Comparison of ENCODE assay signal across 1 cellular context in genomic region chr4:38667005-38667771, GRCh38.
A peak's percentile ranks its signal among the peaks of the same experiment; 100 is the strongest.
TF ChIP-seq lines count a peak whose summit lies in the region.

No MANE protein-coding gene starts in this region.

TF ChIP-seq in HepG2, 621 proteins besides CTCF, POLR2A, EP300 and RAD21 (continued from another document and continues in another):
- TF ChIP-seq BRF2 (CRISPR knock-in tag; IDR thresholded peaks at IDR 0.05) = peak; percentile 53; the same call in 1 of the 2 replicates
- no peak for TF ChIP-seq HNRNPLL (IDR thresholded peaks at IDR 0.05; ENCODE audit: low read depth, low read length, poor library complexity, severe bottlenecking)
- peak; percentile 57; the same call in 1 of the 2 replicates for TF ChIP-seq JUND (CRISPR knock-in tag; IDR thresholded peaks at IDR 0.05)
- peak; percentile 76 for TF ChIP-seq ASH2L (IDR thresholded peaks at IDR 0.05; ENCODE audit: insufficient read length, low read depth, low read length)
- TF ChIP-seq HBP1 (CRISPR knock-in tag; IDR thresholded peaks at IDR 0.05; ENCODE audit: low read depth) = no peak
- TF ChIP-seq TIGD3 (CRISPR knock-in tag; IDR thresholded peaks at IDR 0.05; ENCODE audit: borderline replicate concordance) = no peak
- peak; percentile 83; the same call in 1 of the 2 replicates for TF ChIP-seq RCOR2 (CRISPR knock-in tag; IDR thresholded peaks at IDR 0.05)
- TF ChIP-seq ZNF564 (CRISPR knock-in tag; IDR thresholded peaks at IDR 0.05) = peak; percentile 45; the same call in 1 of the 2 replicates
- peak; percentile 95 for TF ChIP-seq ZNF878 (CRISPR knock-in tag; IDR thresholded peaks at IDR 0.05)
- peak; percentile 56; the same call in 1 of the 2 replicates for TF ChIP-seq ZNF34 (CRISPR knock-in tag; IDR thresholded peaks at IDR 0.05; ENCODE audit: borderline replicate concordance)
- TF ChIP-seq NFIC (IDR thresholded peaks at IDR 0.05; ENCODE audit: low read length) = peak; percentile 66
- peak; percentile 41 for TF ChIP-seq ZFX (CRISPR knock-in tag; IDR thresholded peaks at IDR 0.05; ENCODE audit: low read depth)
- TF ChIP-seq DNMT3B (CRISPR knock-in tag; conservative IDR thresholded peaks at IDR 0.05) = 0 out of 2 replicates have a peak, but pooled peaks have one; percentile 65
- TF ChIP-seq RXRB (CRISPR knock-in tag; IDR thresholded peaks at IDR 0.05; ENCODE audit: borderline replicate concordance) = peak; percentile 76; the same call in 1 of the 2 replicates
- 0 out of 2 replicates have a peak, but pooled peaks have one; percentile 50 for TF ChIP-seq ZNF12 (CRISPR knock-in tag; IDR thresholded peaks at IDR 0.05)
- peak; percentile 56; the same call in 1 of the 2 replicates for TF ChIP-seq ZNF772 (CRISPR knock-in tag; IDR thresholded peaks at IDR 0.05)
- TF ChIP-seq ZSCAN31 (CRISPR knock-in tag; IDR thresholded peaks at IDR 0.05; ENCODE audit: low read depth) = peak; percentile 31; the same call in 1 of the 2 replicates
- TF ChIP-seq MAZ (IDR thresholded peaks at IDR 0.05; ENCODE audit: borderline replicate concordance, low read depth, low read length) = no peak
- TF ChIP-seq MAZ (CRISPR knock-in tag; IDR thresholded peaks at IDR 0.05; ENCODE audit: low read depth) = peak; percentile 24; the same call in 1 of the 2 replicates
- peak; percentile 59 for TF ChIP-seq HNF1A (IDR thresholded peaks at IDR 0.05; ENCODE audit: low read depth)
- peak; percentile 85 for TF ChIP-seq HNF1A (CRISPR knock-in tag; IDR thresholded peaks at IDR 0.05; ENCODE audit: borderline replicate concordance)
- peak; percentile 80; the same call in 1 of the 2 replicates for TF ChIP-seq ZFP82 (CRISPR knock-in tag; IDR thresholded peaks at IDR 0.05; ENCODE audit: borderline replicate concordance)
- TF ChIP-seq ETV5 (CRISPR knock-in tag; IDR thresholded peaks at IDR 0.05; ENCODE audit: borderline replicate concordance) = peak; percentile 89
- peak; percentile 63; the same call in 1 of the 2 replicates for TF ChIP-seq KLF12 (CRISPR knock-in tag; IDR thresholded peaks at IDR 0.05; ENCODE audit: borderline replicate concordance)
- TF ChIP-seq CCDC6 (CRISPR knock-in tag; IDR thresholded peaks at IDR 0.05) = no peak
- TF ChIP-seq FOXA1 (IDR thresholded peaks at IDR 0.05) = no peak
- TF ChIP-seq FOXA1 (CRISPR knock-in tag; IDR thresholded peaks at IDR 0.05) = 0 out of 2 replicates have a peak, but pooled peaks have one; percentile 50
- peak; percentile 64; the same call in 1 of the 2 replicates for TF ChIP-seq ZNF788 (CRISPR knock-in tag; IDR thresholded peaks at IDR 0.05; ENCODE audit: borderline replicate concordance)
- TF ChIP-seq ELF3 (CRISPR knock-in tag; IDR thresholded peaks at IDR 0.05) = peak; percentile 96
- TF ChIP-seq DPF2 (CRISPR knock-in tag; IDR thresholded peaks at IDR 0.05; ENCODE audit: borderline replicate concordance, low read depth) = peak; percentile 47; the same call in 1 of the 2 replicates
- TF ChIP-seq KDM4B (CRISPR knock-in tag; IDR thresholded peaks at IDR 0.05) = peak; percentile 25; the same call in 1 of the 2 replicates
- peak; percentile 77 for TF ChIP-seq POGZ (CRISPR knock-in tag; IDR thresholded peaks at IDR 0.05)
- TF ChIP-seq ZNF343 (CRISPR knock-in tag; IDR thresholded peaks at IDR 0.05) = 0 out of 2 replicates have a peak, but pooled peaks have one; percentile 57
- 0 out of 2 replicates have a peak, but pooled peaks have one; percentile 28 for TF ChIP-seq KLF6 (CRISPR knock-in tag; IDR thresholded peaks at IDR 0.05)
- TF ChIP-seq FOXK1 (CRISPR knock-in tag; IDR thresholded peaks at IDR 0.05; ENCODE audit: borderline replicate concordance, low read depth) = peak; percentile 32; the same call in 1 of the 2 replicates
- TF ChIP-seq RNF219 (CRISPR knock-in tag; IDR thresholded peaks at IDR 0.05) = no peak
- peak; percentile 88; the same call in 1 of the 2 replicates for TF ChIP-seq PHF21A (CRISPR knock-in tag; IDR thresholded peaks at IDR 0.05)
- peak; percentile 68; the same call in 1 of the 2 replicates for TF ChIP-seq TAF1 (CRISPR knock-in tag; IDR thresholded peaks at IDR 0.05)
- no peak for TF ChIP-seq PCBP2 (optimal IDR thresholded peaks at IDR 0.05; ENCODE audit: low read depth, low read length, poor library complexity, severe bottlenecking)
- no peak; the same call in 1 of the 2 replicates for TF ChIP-seq BHLHE40 (IDR thresholded peaks at IDR 0.05; ENCODE audit: low read length)
- TF ChIP-seq ZBTB21 (CRISPR knock-in tag; IDR thresholded peaks at IDR 0.05) = peak; percentile 92
- TF ChIP-seq ZNF761 (CRISPR knock-in tag; conservative IDR thresholded peaks at IDR 0.05) = peak; percentile 76; the same call in 1 of the 2 replicates
- TF ChIP-seq ZNF567 (CRISPR knock-in tag; IDR thresholded peaks at IDR 0.05; ENCODE audit: borderline replicate concordance) = 0 out of 2 replicates have a peak, but pooled peaks have one; percentile 37
- peak; percentile 83 for TF ChIP-seq POLR2G (IDR thresholded peaks at IDR 0.05; ENCODE audit: low read depth, low read length)
- peak; percentile 48; the same call in 1 of the 2 replicates for TF ChIP-seq ZNF691 (CRISPR knock-in tag; IDR thresholded peaks at IDR 0.05; ENCODE audit: borderline replicate concordance, low read depth)
- TF ChIP-seq ATF3 (CRISPR knock-in tag; IDR thresholded peaks at IDR 0.05) = peak; percentile 95
- no peak for TF ChIP-seq WIZ (CRISPR knock-in tag; IDR thresholded peaks at IDR 0.05)
- peak; percentile 69; the same call in 1 of the 2 replicates for TF ChIP-seq NKX3-1 (CRISPR knock-in tag; IDR thresholded peaks at IDR 0.05)
- TF ChIP-seq ZMYM3 (CRISPR knock-in tag; IDR thresholded peaks at IDR 0.05) = peak; percentile 56; the same call in 1 of the 2 replicates
- TF ChIP-seq ATF4 (CRISPR knock-in tag; IDR thresholded peaks at IDR 0.05) = peak in 1 of 2 experiments; percentile 95; a peak in 2 of 4 replicates
- TF ChIP-seq CHD4 (IDR thresholded peaks at IDR 0.05; ENCODE audit: borderline replicate concordance, low read length) = no peak
- peak; percentile 55; the same call in 1 of the 2 replicates for TF ChIP-seq RFXAP (CRISPR knock-in tag; IDR thresholded peaks at IDR 0.05; ENCODE audit: borderline replicate concordance)
- no peak for TF ChIP-seq ZMYM2 (CRISPR knock-in tag; IDR thresholded peaks at IDR 0.05)
- TF ChIP-seq JUN (CRISPR knock-in tag; IDR thresholded peaks at IDR 0.05) = peak; percentile 88
- TF ChIP-seq EEA1 (CRISPR knock-in tag; IDR thresholded peaks at IDR 0.05; ENCODE audit: borderline replicate concordance) = no peak
- TF ChIP-seq IRF2 (CRISPR knock-in tag; IDR thresholded peaks at IDR 0.05) = peak; percentile 82; the same call in 1 of the 2 replicates
- no peak for TF ChIP-seq CERS6 (CRISPR knock-in tag; IDR thresholded peaks at IDR 0.05)
- peak; percentile 67; the same call in 1 of the 2 replicates for TF ChIP-seq ZNF232 (CRISPR knock-in tag; IDR thresholded peaks at IDR 0.05; ENCODE audit: borderline replicate concordance)
